15 cellular contexts compared by ENCODE assay signal in genomic region chr17:78057113-78057740, GRCh38.
A peak's percentile ranks its signal among the peaks of the same experiment; 100 is the strongest.
DNase-seq lines count a peak whose midpoint lies in the region; ATAC-seq and TF ChIP-seq lines count a peak whose summit lies in the region.
"Had no signal": no experiment of that assay in that cellular context is flagged by ENCODE, and none has a peak within 500 bp of the region (broad histone marks: within the 10 kb centered on the region; RNA-seq: fewer than 3 reads in every experiment).

No MANE protein-coding gene starts in this region.

- in situ Hi-C loops in brain microvascular endothelial cell (cut with HindIII; ENCODE audit: low pct_ligation_motif_present, low sequenced_read_pairs) = no loop called here

- ATAC-seq in CD4-positive, alpha-beta T cell (ENCODE audit: poor library complexity) = no peak
- ATAC-seq in activated T-helper 17 cell treated with anti-CD3 and anti-CD28 coated beads, Interleukin-2, amount 50 U/mL, for 72 hours (replicated peaks) = no peak
- ATAC-seq in mucosa of descending colon (peak; percentile 50), psoas muscle (peak; percentile 48 to 72 (median 55))

- TF ChIP-seq CTCF in CD4-positive, alpha-beta T cell (IDR thresholded peaks at IDR 0.05) = no peak
- TF ChIP-seq CTCF in mucosa of descending colon (IDR thresholded peaks at IDR 0.05) (no peak), psoas muscle (IDR thresholded peaks at IDR 0.05) (no peak), brain microvascular endothelial cell (IDR thresholded peaks at IDR 0.05; ENCODE audit: low read depth, low read length, missing control alignments) (no peak)

- no peak overlapping the region for H3K27ac ChIP-seq in CD4-positive, alpha-beta T cell (ENCODE audit: low read depth, low read length)
- H3K27ac ChIP-seq in psoas muscle (peak overlapping the region; percentile 96), brain microvascular endothelial cell (no peak overlapping the region)
- H3K27ac ChIP-seq: Peyer's patch had no signal

- H3K4me1 ChIP-seq in mucosa of descending colon (ENCODE audit: low read depth) (peaks cover 11% of the 10 kb centered on the region), psoas muscle (peaks cover 62% of the 10 kb centered on the region)
- H3K4me1 ChIP-seq: HAP-1 had no signal

- DNase-seq in CD4-positive, alpha-beta T cell = no peak
- DNase-seq in mucosa of descending colon (no peak), psoas muscle (no peak), DMS53 treated with DMSO at 0.1 percent for 48 hours (lab: John Stamatoyannopoulos, UW; ENCODE audit: unreplicated experiment) (no peak), brain microvascular endothelial cell (no peak)
- DNase-seq in activated T-helper 1 cell treated with anti-CD3 and anti-CD28 coated beads, Interleukin-12 subunit alpha, Interleukin-12 subunit beta, Interleukin-2, Interleukin-4 antibody, amounts not matched to agents 30 ng/mL and 10 ng/mL and 1 ng/mL, durations not matched to agents 14 hours and 24 hours and 36 hours (ENCODE audit: low spot score) = no peak
- DNase-seq: Calu3; CD4-positive, alpha-beta memory T cell; Kasumi-1; MM.1S; NCI-H2081 treated with DMSO at 0.1 percent for 48 hours; Peyer's patch had no signal

- intact Hi-C loops in CD4-positive, alpha-beta T cell (cut with DNase I, micrococcal nuclease) = no loop called here
- intact Hi-C loops in mucosa of descending colon (cut with DNase I, micrococcal nuclease) (no loop called here), psoas muscle (cut with DNase I) (no loop called here)
- intact Hi-C loops in activated T-helper 1 cell treated with anti-CD3 and anti-CD28 coated beads, Interleukin-12 subunit alpha, Interleukin-12 subunit beta, Interleukin-2, Interleukin-4 antibody, amounts not matched to agents 30 ng/mL and 10 ng/mL and 1 ng/mL, durations not matched to agents 14 hours and 24 hours and 36 hours (cut with micrococcal nuclease) = no loop called here

- H3K9me3 ChIP-seq in CD4-positive, alpha-beta T cell (ENCODE audit: control insufficient read depth, low read length) = no peaks in the 10 kb centered on the region
- H3K9me3 ChIP-seq in mucosa of descending colon = no peaks in the 10 kb centered on the region
- no peaks in the 10 kb centered on the region for H3K9me3 ChIP-seq in psoas muscle
- H3K9me3 ChIP-seq: HAP-1, Peyer's patch had no signal

- no peaks in the 10 kb centered on the region for H3K27me3 ChIP-seq in CD4-positive, alpha-beta T cell (ENCODE audit: control insufficient read depth, insufficient read depth, low read length)
- H3K27me3 ChIP-seq in psoas muscle (ENCODE audit: insufficient read depth in 3 of 3, low read length in 2 of 3) (no peaks in the 10 kb centered on the region), brain microvascular endothelial cell (replicated peaks) (no peaks in the 10 kb centered on the region)
- H3K27me3 ChIP-seq: Peyer's patch had no signal

- peak overlapping the region; percentile 48 for H3K27ac Mint-ChIP-seq in CD4-positive, alpha-beta T cell
- peak overlapping the region; percentile 68 for H3K27ac Mint-ChIP-seq in activated T-helper 17 cell treated with anti-CD3 and anti-CD28 coated beads, Interleukin-2, amount 50 U/mL, for 72 hours
- H3K27ac Mint-ChIP-seq in activated T-helper 1 cell treated with anti-CD3 and anti-CD28 coated beads, Interleukin-12 subunit alpha, Interleukin-12 subunit beta, Interleukin-2, Interleukin-4 antibody, amounts not matched to agents 30 ng/mL and 10 ng/mL and 1 ng/mL, durations not matched to agents 14 hours and 24 hours and 36 hours = no peak overlapping the region
- H3K27ac Mint-ChIP-seq: IgD-negative memory B cell had no signal

- WGBS in psoas muscle, 3 donors = 18 to 36% (median 26%) methylated on average over 3 of the region's 3 CpGs

- H3K4me3 Mint-ChIP-seq in CD4-positive, alpha-beta T cell = no peak overlapping the region
- no peak overlapping the region for H3K4me3 Mint-ChIP-seq in activated T-helper 17 cell treated with anti-CD3 and anti-CD28 coated beads, Interleukin-2, amount 50 U/mL, for 72 hours
- H3K4me3 Mint-ChIP-seq in activated T-helper 1 cell treated with anti-CD3 and anti-CD28 coated beads, Interleukin-12 subunit alpha, Interleukin-12 subunit beta, Interleukin-2, Interleukin-4 antibody, amounts not matched to agents 30 ng/mL and 10 ng/mL and 1 ng/mL, durations not matched to agents 14 hours and 24 hours and 36 hours = no peak overlapping the region
- H3K4me3 Mint-ChIP-seq: CD4-positive, alpha-beta memory T cell; IgD-negative memory B cell had no signal

- H3K4me3 ChIP-seq in mucosa of descending colon (no peak overlapping the region), psoas muscle (peak overlapping the region; percentile 47), brain microvascular endothelial cell (ENCODE audit: low read depth, low read length) (no peak overlapping the region)
- H3K4me3 ChIP-seq: HAP-1, Peyer's patch had no signal

- peaks cover 59% of the 10 kb centered on the region for H3K36me3 Mint-ChIP-seq in CD4-positive, alpha-beta T cell (ENCODE audit: low read depth)
- H3K36me3 Mint-ChIP-seq in activated T-helper 17 cell treated with anti-CD3 and anti-CD28 coated beads, Interleukin-2, amount 50 U/mL, for 72 hours (ENCODE audit: low read depth) = peaks cover under 1% of the 10 kb centered on the region
- H3K36me3 Mint-ChIP-seq in activated T-helper 1 cell treated with anti-CD3 and anti-CD28 coated beads, Interleukin-12 subunit alpha, Interleukin-12 subunit beta, Interleukin-2, Interleukin-4 antibody, amounts not matched to agents 30 ng/mL and 10 ng/mL and 1 ng/mL, durations not matched to agents 14 hours and 24 hours and 36 hours (ENCODE audit: low read depth) = peaks cover 1% of the 10 kb centered on the region
- H3K36me3 Mint-ChIP-seq: IgD-negative memory B cell had no signal

- H3K9me3 Mint-ChIP-seq in CD4-positive, alpha-beta T cell = no peaks in the 10 kb centered on the region
- no peaks in the 10 kb centered on the region for H3K9me3 Mint-ChIP-seq in activated T-helper 17 cell treated with anti-CD3 and anti-CD28 coated beads, Interleukin-2, amount 50 U/mL, for 72 hours
- no peaks in the 10 kb centered on the region for H3K9me3 Mint-ChIP-seq in activated T-helper 1 cell treated with anti-CD3 and anti-CD28 coated beads, Interleukin-12 subunit alpha, Interleukin-12 subunit beta, Interleukin-2, Interleukin-4 antibody, amounts not matched to agents 30 ng/mL and 10 ng/mL and 1 ng/mL, durations not matched to agents 14 hours and 24 hours and 36 hours
- H3K9me3 Mint-ChIP-seq: CD4-positive, alpha-beta memory T cell; IgD-negative memory B cell had no signal

- POLR2A ChIA-PET in CD4-positive, alpha-beta T cell (lab: Charles Lee) = no interaction called here

- peaks cover 34% of the 10 kb centered on the region for H3K4me1 Mint-ChIP-seq in CD4-positive, alpha-beta T cell (ENCODE audit: low read depth)
- H3K4me1 Mint-ChIP-seq in activated T-helper 17 cell treated with anti-CD3 and anti-CD28 coated beads, Interleukin-2, amount 50 U/mL, for 72 hours = no peaks in the 10 kb centered on the region
- no peaks in the 10 kb centered on the region for H3K4me1 Mint-ChIP-seq in activated T-helper 1 cell treated with anti-CD3 and anti-CD28 coated beads, Interleukin-12 subunit alpha, Interleukin-12 subunit beta, Interleukin-2, Interleukin-4 antibody, amounts not matched to agents 30 ng/mL and 10 ng/mL and 1 ng/mL, durations not matched to agents 14 hours and 24 hours and 36 hours (ENCODE audit: low read depth)
- H3K4me1 Mint-ChIP-seq: IgD-negative memory B cell had no signal

- no peaks in the 10 kb centered on the region for H3K27me3 Mint-ChIP-seq in CD4-positive, alpha-beta T cell
- no peaks in the 10 kb centered on the region for H3K27me3 Mint-ChIP-seq in activated T-helper 17 cell treated with anti-CD3 and anti-CD28 coated beads, Interleukin-2, amount 50 U/mL, for 72 hours
- H3K27me3 Mint-ChIP-seq in activated T-helper 1 cell treated with anti-CD3 and anti-CD28 coated beads, Interleukin-12 subunit alpha, Interleukin-12 subunit beta, Interleukin-2, Interleukin-4 antibody, amounts not matched to agents 30 ng/mL and 10 ng/mL and 1 ng/mL, durations not matched to agents 14 hours and 24 hours and 36 hours (ENCODE audit: insufficient read depth) = no peaks in the 10 kb centered on the region
- H3K27me3 Mint-ChIP-seq: CD4-positive, alpha-beta memory T cell; IgD-negative memory B cell had no signal

- H3K36me3 ChIP-seq in mucosa of descending colon (ENCODE audit: low read depth) = no peaks in the 10 kb centered on the region
- H3K36me3 ChIP-seq in psoas muscle (ENCODE audit: insufficient read depth in 1 of 2, low read depth in 1 of 2) = peaks cover 6 to 24% of the 10 kb centered on the region in 2 donors
- no peaks in the 10 kb centered on the region for H3K36me3 ChIP-seq in brain microvascular endothelial cell (replicated peaks)

- CTCF ChIA-PET in CD4-positive, alpha-beta T cell (lab: Charles Lee) = interaction anchor here (1.4 kb wide), 1 partner anchor 9 kb away, joined by 6 read pairs; no protein-coding TSS in a partner anchor

Comparison
In these comparisons a context has a peak if more than half of its experiments do, and no peak if none do; other contexts are left out.
1. ATAC-seq: peak in mucosa of descending colon (single experiment) and psoas muscle (4 of 4); none in CD4-positive, alpha-beta T cell (single experiment) and activated T-helper 17 cell treated with anti-CD3 and anti-CD28 coated beads, Interleukin-2, amount 50 U/mL, for 72 hours (single experiment).